In the genomic region with DNA sequence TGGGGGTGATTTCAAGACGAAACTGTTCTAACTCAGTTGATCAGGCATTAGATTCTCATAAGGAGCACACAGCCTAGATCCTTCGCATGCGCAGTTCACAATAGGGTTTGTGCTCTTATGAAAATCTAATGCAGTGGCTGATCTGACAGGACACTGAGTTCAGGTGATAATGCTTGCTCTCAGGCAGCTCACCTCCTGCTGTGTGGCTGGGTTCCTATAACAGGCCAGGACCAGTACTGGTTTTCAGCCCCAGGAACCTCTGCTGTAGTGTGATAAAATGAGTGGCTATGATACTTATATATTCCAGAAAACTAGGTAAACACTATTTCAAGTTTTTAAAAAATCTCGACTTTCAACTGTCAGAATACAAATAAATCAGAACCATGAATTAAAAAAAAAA, we compare ENCODE assay signal across 20 cellular contexts.
"Had no signal": no experiment of that assay in that cellular context is flagged by ENCODE, and none has a peak within 500 bp of the region (broad histone marks: within the 10 kb centered on the region; RNA-seq: fewer than 3 reads in every experiment).

No MANE protein-coding gene starts in this region.

- H3K27me3 Mint-ChIP-seq: activated B cell treated with CpG ODN at 0.5 μM for 24 hours; activated CD8-positive, alpha-beta T cell treated with anti-CD3 and anti-CD28 coated beads for 36 hours; brain; central memory CD8-positive, alpha-beta T cell; naive B cell had no signal

- H3K27me3 ChIP-seq: tibial nerve had no signal

- H3K27ac ChIP-seq: tibial nerve had no signal

- H3K36me3 Mint-ChIP-seq: activated naive CD4-positive, alpha-beta T cell treated with anti-CD3 and anti-CD28 coated beads, Interleukin-2, amount 50 U/mL, for 72 hours; brain; naive B cell had no signal

- H3K9me3 ChIP-seq: tibial nerve had no signal

- FAIRE-seq: TTC549 had no signal

- DNase-seq: activated B cell treated with CpG ODN at 0.5 μM for 24 hours; activated CD4-positive, alpha-beta T cell treated with anti-CD3 and anti-CD28 coated beads for 48 hours; activated CD8-positive, alpha-beta memory T cell treated with anti-CD3 and anti-CD28 coated beads, Interleukin-2, amount 50 U/mL, for 48 hours; activated CD8-positive, alpha-beta T cell treated with anti-CD3 and anti-CD28 coated beads for 36 hours; activated gamma-delta T cell; activated T-cell treated with anti-CD3 and anti-CD28 coated beads, Interleukin-2, amount 50 U/mL, for 72 hours; amygdala; effector CD8-positive, alpha-beta T cell; foreskin melanocyte; islet precursor cell; naive B cell; stimulated activated CD4-positive, alpha-beta T cell treated with anti-CD3 and anti-CD28 coated beads, Interleukin-4, amount 100 ng/mL, for 24 hours; stimulated activated naive CD4-positive, alpha-beta T cell; T-helper 2 cell had no signal

- H3K4me3 Mint-ChIP-seq: activated B cell treated with CpG ODN at 0.5 μM for 24 hours; activated CD8-positive, alpha-beta T cell treated with anti-CD3 and anti-CD28 coated beads for 36 hours; activated T-cell treated with anti-CD3 and anti-CD28 coated beads, Interleukin-2, amount 50 U/mL, for 72 hours; brain; central memory CD8-positive, alpha-beta T cell; naive B cell had no signal

- H3K4me1 ChIP-seq: tibial nerve had no signal

- H3K9me3 Mint-ChIP-seq: activated CD8-positive, alpha-beta T cell treated with anti-CD3 and anti-CD28 coated beads for 36 hours; central memory CD8-positive, alpha-beta T cell; naive B cell had no signal

- H3K27ac Mint-ChIP-seq: activated B cell treated with CpG ODN at 0.5 μM for 24 hours; activated CD8-positive, alpha-beta T cell treated with anti-CD3 and anti-CD28 coated beads for 36 hours; activated naive CD4-positive, alpha-beta T cell treated with anti-CD3 and anti-CD28 coated beads, Interleukin-2, amount 50 U/mL, for 72 hours; activated T-cell treated with anti-CD3 and anti-CD28 coated beads, Interleukin-2, amount 50 U/mL, for 72 hours; naive B cell had no signal

- ATAC-seq: activated CD8-positive, alpha-beta T cell treated with anti-CD3 and anti-CD28 coated beads for 36 hours; activated naive CD4-positive, alpha-beta T cell treated with anti-CD3 and anti-CD28 coated beads, Interleukin-2, amount 50 U/mL, for 72 hours; activated T-cell treated with anti-CD3 and anti-CD28 coated beads, Interleukin-2, amount 50 U/mL, for 72 hours had no signal

- H3K36me3 ChIP-seq: tibial nerve had no signal

- H3K4me3 ChIP-seq: lung, tibial nerve had no signal

- H3K4me1 Mint-ChIP-seq: activated B cell treated with CpG ODN at 0.5 μM for 24 hours; central memory CD8-positive, alpha-beta T cell; naive B cell had no signal
